Comparison of ENCODE assay signal across 31 cellular contexts in the genomic region with DNA sequence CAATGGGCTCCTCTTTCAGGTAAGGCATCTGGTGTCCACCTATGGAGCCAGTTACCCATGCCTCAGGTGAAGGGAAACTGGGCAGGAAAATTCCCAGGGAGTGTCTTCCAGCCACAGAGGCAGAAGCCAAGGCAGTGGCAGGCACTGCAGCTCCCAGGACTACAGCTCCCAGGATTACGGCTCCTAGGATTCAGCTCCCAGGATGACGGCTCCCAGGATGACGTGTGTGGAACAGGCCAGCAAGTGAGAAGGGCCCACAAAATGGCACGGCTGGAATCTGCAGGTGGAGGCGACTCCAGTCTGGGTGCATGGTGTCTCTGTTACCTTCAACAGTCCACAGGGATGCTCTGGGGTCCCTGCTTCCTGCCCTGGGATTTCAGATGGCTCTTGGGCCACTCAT.
"Had no signal": no experiment of that assay in that cellular context is flagged by ENCODE, and none has a peak within 500 bp of the region (broad histone marks: within the 10 kb centered on the region; RNA-seq: fewer than 3 reads in every experiment).

No MANE protein-coding gene starts in this region.

- H3K4me3 ChIP-seq: PC-9 had no signal

- DNase-seq: activated B cell treated with CpG ODN at 0.5 μM for 24 hours; activated CD4-positive, alpha-beta memory T cell treated with anti-CD3 and anti-CD28 coated beads, Interleukin-2, amount 10 ng/mL, durations not matched to agents 7 days and 5 days; activated CD4-positive, alpha-beta T cell treated with anti-CD3 and anti-CD28 coated beads for 1 hour; activated CD4-positive, alpha-beta T cell treated with anti-CD3 and anti-CD28 coated beads for 48 hours; activated naive CD4-positive, alpha-beta T cell treated with anti-CD3 and anti-CD28 coated beads, Interleukin-2, amount 10 ng/mL, durations not matched to agents 7 days and 5 days; activated naive CD8-positive, alpha-beta T cell treated with anti-CD3 and anti-CD28 coated beads, Interleukin-2, amount 50 U/mL, for 24 hours; activated T-cell treated with anti-CD3 and anti-CD28 coated beads, Interleukin-2, amount 50 U/mL, for 24 hours; anterior cingulate cortex; central memory CD4-positive, alpha-beta T cell; Karpas-422; KBM-7; NCI-H1105; NCI-H1417 treated with DMSO at 0.1 percent for 48 hours; NCI-H1694; NCI-H1930; NCI-H2081 treated with DMSO at 0.1 percent for 48 hours; NCI-H345; NCI-H524 treated with DMSO at 0.1 percent for 48 hours; NK-92 treated with Interleukin-12 subunit alpha and Interleukin-12 subunit beta, amount 100 ng/mL, for 24 hours; PC-9; SIG-M5; SW 1271; T-helper 1 cell; T-helper 2 cell; T-helper 9 cell had no signal

- H3K27ac Mint-ChIP-seq: activated B cell treated with CpG ODN at 0.5 μM for 24 hours; activated CD4-positive, alpha-beta memory T cell treated with anti-CD3 and anti-CD28 coated beads, Interleukin-2, amount 10 ng/mL, durations not matched to agents 7 days and 5 days; activated naive CD4-positive, alpha-beta T cell treated with anti-CD3 and anti-CD28 coated beads, Interleukin-2, amount 10 ng/mL, durations not matched to agents 7 days and 5 days; activated naive CD8-positive, alpha-beta T cell; activated naive CD8-positive, alpha-beta T cell treated with anti-CD3 and anti-CD28 coated beads, Interleukin-2, amount 50 U/mL, for 24 hours; activated T-cell treated with anti-CD3 and anti-CD28 coated beads, Interleukin-2, amount 50 U/mL, for 24 hours; activated T-helper 2 cell treated with anti-CD3 and anti-CD28 coated beads, Interferon-gamma antibody, Interleukin-2, Interleukin-4, amounts not matched to agents 10 μg/mL and 5 μg/mL and 100 μg/mL, durations not matched to agents 14 hours and 24 hours and 36 hours; brain had no signal

- H3K4me1 Mint-ChIP-seq: activated B cell treated with CpG ODN at 0.5 μM for 24 hours; activated CD4-positive, alpha-beta memory T cell treated with anti-CD3 and anti-CD28 coated beads, Interleukin-2, amount 10 ng/mL, durations not matched to agents 7 days and 5 days; activated naive CD8-positive, alpha-beta T cell treated with anti-CD3 and anti-CD28 coated beads, Interleukin-2, amount 50 U/mL, for 24 hours; brain had no signal

- H3K9me3 Mint-ChIP-seq: activated B cell treated with CpG ODN at 0.5 μM for 24 hours; activated CD4-positive, alpha-beta memory T cell treated with anti-CD3 and anti-CD28 coated beads, Interleukin-2, amount 10 ng/mL, durations not matched to agents 7 days and 5 days; activated naive CD4-positive, alpha-beta T cell treated with anti-CD3 and anti-CD28 coated beads, Interleukin-2, amount 10 ng/mL, durations not matched to agents 7 days and 5 days; activated naive CD8-positive, alpha-beta T cell treated with anti-CD3 and anti-CD28 coated beads, Interleukin-2, amount 50 U/mL, for 24 hours; activated T-cell treated with anti-CD3 and anti-CD28 coated beads, Interleukin-2, amount 50 U/mL, for 24 hours; activated T-helper 2 cell treated with anti-CD3 and anti-CD28 coated beads, Interferon-gamma antibody, Interleukin-2, Interleukin-4, amounts not matched to agents 10 μg/mL and 5 μg/mL and 100 μg/mL, durations not matched to agents 14 hours and 24 hours and 36 hours; brain had no signal

- H3K27ac ChIP-seq: PC-9, RWPE1, VCaP had no signal

- H3K36me3 Mint-ChIP-seq: activated naive CD4-positive, alpha-beta T cell treated with anti-CD3 and anti-CD28 coated beads, Interleukin-2, amount 10 ng/mL, durations not matched to agents 7 days and 5 days; activated naive CD8-positive, alpha-beta T cell; brain had no signal

- H3K4me3 Mint-ChIP-seq: activated B cell treated with CpG ODN at 0.5 μM for 24 hours; activated CD4-positive, alpha-beta memory T cell treated with anti-CD3 and anti-CD28 coated beads, Interleukin-2, amount 10 ng/mL, durations not matched to agents 7 days and 5 days; activated naive CD4-positive, alpha-beta T cell treated with anti-CD3 and anti-CD28 coated beads, Interleukin-2, amount 10 ng/mL, durations not matched to agents 7 days and 5 days; activated naive CD8-positive, alpha-beta T cell; activated naive CD8-positive, alpha-beta T cell treated with anti-CD3 and anti-CD28 coated beads, Interleukin-2, amount 50 U/mL, for 24 hours; activated T-cell treated with anti-CD3 and anti-CD28 coated beads, Interleukin-2, amount 50 U/mL, for 24 hours; brain had no signal

- H3K27me3 Mint-ChIP-seq: activated naive CD4-positive, alpha-beta T cell treated with anti-CD3 and anti-CD28 coated beads, Interleukin-2, amount 10 ng/mL, durations not matched to agents 7 days and 5 days; activated naive CD8-positive, alpha-beta T cell; activated naive CD8-positive, alpha-beta T cell treated with anti-CD3 and anti-CD28 coated beads, Interleukin-2, amount 50 U/mL, for 24 hours; activated T-cell treated with anti-CD3 and anti-CD28 coated beads, Interleukin-2, amount 50 U/mL, for 24 hours; brain had no signal

- ATAC-seq: activated naive CD8-positive, alpha-beta T cell treated with anti-CD3 and anti-CD28 coated beads, Interleukin-2, amount 50 U/mL, for 24 hours; Right ventricle myocardium inferior had no signal
